8 cellular contexts compared by ENCODE assay signal in genomic region chr19:39993605-39994004, GRCh38.
"Had no signal": no experiment of that assay in that cellular context is flagged by ENCODE, and none has a peak within 500 bp of the region (broad histone marks: within the 10 kb centered on the region; RNA-seq: fewer than 3 reads in every experiment).

No MANE protein-coding gene starts in this region.

- FAIRE-seq: G401.6, GM12878, GM12891, GM12892, GM18507, GM19239 had no signal

- H3K4me3 ChIP-seq: GM12878 had no signal

- DNase-seq: GDM1, GF-D8 had no signal

- ATAC-seq: GM12878 had no signal
